15 cellular contexts compared by ENCODE assay signal in genomic region chr3:116161570-116162290, GRCh38.
DNase-seq lines count a peak whose midpoint lies in the region; ATAC-seq lines count a peak whose summit lies in the region.
"Had no signal": no experiment of that assay in that cellular context is flagged by ENCODE, and none has a peak within 500 bp of the region (broad histone marks: within the 10 kb centered on the region; RNA-seq: fewer than 3 reads in every experiment).

No MANE protein-coding gene starts in this region.

- ATAC-seq in GM21390 (IDR thresholded peaks at IDR 0.05; ENCODE audit: unreplicated experiment), result no peak

- peak; percentile 56 for DNase-seq in NCI-H69 (lab: John Stamatoyannopoulos, UW)
- DNase-seq in midbrain (lab: John Stamatoyannopoulos, UW), result peak; percentile 61
- no peak for DNase-seq in stimulated activated CD4-positive, alpha-beta T cell treated with anti-CD3 and anti-CD28 coated beads, Interleukin-12 subunit alpha, Interleukin-12 subunit beta, amount 100 ng/mL, for 4 hours
- DNase-seq in ecto neural progenitor cell (ENCODE audit: low spot score), result no peak
- DNase-seq: AML-193; DMS 273 treated with DMSO at 0.1 percent for 48 hours; NCI-H1092 treated with DMSO at 0.1 percent for 48 hours; NCI-H146; NCI-H2171 treated with DMSO at 0.1 percent for 48 hours; NK-92 treated with Interleukin-12 subunit alpha and Interleukin-12 subunit beta, amount 100 ng/mL, for 24 hours; OCI-M1; Right ventricle myocardium superior had no signal

- H3K27ac ChIP-seq in cingulate gyrus (ENCODE audit: low read depth, low read length) (peak overlapping the region; percentile 84), temporal lobe (ENCODE audit: low read depth, low read length) (peak overlapping the region; percentile 66)

Comparison
In these comparisons a context has a peak if more than half of its experiments do, and no peak if none do; other contexts are left out.
1. DNase-seq: peak in NCI-H69 (single experiment) and midbrain (single experiment); none in stimulated activated CD4-positive, alpha-beta T cell treated with anti-CD3 and anti-CD28 coated beads, Interleukin-12 subunit alpha, Interleukin-12 subunit beta, amount 100 ng/mL, for 4 hours (single experiment) and ecto neural progenitor cell (single experiment).